ENCODE assay signal across 24 cellular contexts in the genomic region with DNA sequence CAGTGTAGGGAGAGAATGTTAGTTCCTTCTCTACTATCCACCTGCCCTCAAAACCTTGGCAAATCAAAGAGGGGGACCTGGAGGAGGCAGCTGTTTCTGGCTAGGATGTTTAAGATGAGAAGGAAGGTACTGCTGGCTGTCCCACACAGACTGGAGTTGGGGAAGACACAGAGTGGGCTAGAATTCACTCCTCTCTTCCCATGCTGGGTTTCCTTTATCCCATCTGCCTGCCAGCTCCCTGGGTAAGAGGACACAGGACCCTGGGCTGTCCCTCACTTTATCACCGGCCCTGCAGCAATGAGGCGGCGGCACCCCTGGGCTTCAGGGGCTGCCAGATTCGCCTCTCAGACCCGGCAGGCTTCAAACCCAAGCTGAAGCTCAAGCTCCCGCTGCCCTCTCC.
DNase-seq lines count a peak whose midpoint lies in the region; ATAC-seq and TF ChIP-seq lines count a peak whose summit lies in the region.
"Had no signal": no experiment of that assay in that cellular context is flagged by ENCODE, and none has a peak within 500 bp of the region (broad histone marks: within the 10 kb centered on the region; RNA-seq: fewer than 3 reads in every experiment).

No MANE protein-coding gene starts in this region.

- in situ Hi-C loops in mammary epithelial cell (cut with MboI; ENCODE audit: low sequenced_read_pairs in 2 of 2) = loop anchor here in 1 of 2 donors (25.0 kb wide), 1 partner anchor 357 kb away; no protein-coding TSS in a partner anchor
- in situ Hi-C loops in ACHN (cut with HindIII; ENCODE audit: low pct_ligation_motif_present, low pct_unique_long_range_greater_than_20kb, low sequenced_read_pairs) = no loop called here

- H3K4me1 ChIP-seq in breast epithelium (peaks cover 5 to 16% of the 10 kb centered on the region in 2 donors), mammary epithelial cell (ENCODE audit: insufficient read depth, low read length) (peaks cover 13% of the 10 kb centered on the region), subcutaneous abdominal adipose tissue (ENCODE audit: control insufficient read depth in 5 of 5, insufficient read depth in 5 of 5, low read length in 5 of 5) (peaks cover 8 to 33% (median 27%) of the 10 kb centered on the region in 5 donors)

- intact Hi-C loops in breast epithelium (cut with DNase I; ENCODE audit: low total_unique reads) = no loop called here
- intact Hi-C loops in mammary epithelial cell (cut with micrococcal nuclease) = no loop called here

- 98% methylated on average over 6 of the region's 6 CpGs for WGBS in mammary epithelial cell (ENCODE audit: low coverage, missing lambda C conversion rate)

- H3K36me3 Mint-ChIP-seq in T-helper 17 cell (ENCODE audit: low read depth) (peaks cover 10% of the 10 kb centered on the region), memory B cell (peaks cover 40% of the 10 kb centered on the region)

- H3K9ac ChIP-seq in mammary epithelial cell (ENCODE audit: insufficient read depth, low read length) (no peak overlapping the region), subcutaneous abdominal adipose tissue (ENCODE audit: low read length in 5 of 5) (peak overlapping the region in 1 of 5 donors; percentile 21)

- H3K4me3 Mint-ChIP-seq in T-helper 17 cell (no peak overlapping the region), memory B cell (no peak overlapping the region)
- H3K4me3 Mint-ChIP-seq: CD4-positive, alpha-beta memory T cell; GM23338 had no signal

- peaks cover 6% of the 10 kb centered on the region for H3K9me3 Mint-ChIP-seq in memory B cell
- H3K9me3 Mint-ChIP-seq: GM23338 had no signal

- H3K27ac ChIP-seq in breast epithelium = peak overlapping the region; percentile 8 to 33
- H3K27ac ChIP-seq in mammary epithelial cell (ENCODE audit: insufficient read depth, low read depth, low read length) = no peak overlapping the region
- peak overlapping the region; percentile 54 for H3K27ac ChIP-seq in subcutaneous abdominal adipose tissue (ENCODE audit: low read depth, low read length)

- CTCF ChIA-PET in mammary epithelial cell (lab: Charles Lee; ENCODE audit: low non-redundant PET) = no interaction called here

- H3K27me3 ChIP-seq in breast epithelium (no peaks in the 10 kb centered on the region), mammary epithelial cell (ENCODE audit: insufficient read depth, low read length) (no peaks in the 10 kb centered on the region), subcutaneous abdominal adipose tissue (ENCODE audit: control insufficient read depth in 5 of 5, insufficient read depth in 4 of 5, low read length in 5 of 5) (no peaks in the 10 kb centered on the region)
- H3K27me3 ChIP-seq: MG63 had no signal

- no TSS peak for BruUV-seq in mammary epithelial cell (replicated peaks; lab: Mats Ljungman, UMichigan)

- H3K4me2 ChIP-seq in mammary epithelial cell (ENCODE audit: insufficient read depth, low read depth, low read length) = no peak overlapping the region
- H3K4me2 ChIP-seq: GM23338 had no signal

- H2AFZ ChIP-seq in mammary epithelial cell (ENCODE audit: low read depth, low read length) = no peak overlapping the region
- H2AFZ ChIP-seq: GM23338 had no signal

- TF ChIP-seq CTCF in breast epithelium (IDR thresholded peaks at IDR 0.05) (no peak), mammary epithelial cell (conservative IDR thresholded peaks at IDR 0.05 in 1 of 2, IDR thresholded peaks at IDR 0.05 in 1 of 2; ENCODE audit: extremely low read depth in 1 of 2, insufficient read depth in 1 of 2, low read depth in 1 of 2, low read length in 2 of 2) (no peak)

- peaks cover 4% of the 10 kb centered on the region for H3K4me1 Mint-ChIP-seq in T-helper 17 cell
- H3K4me1 Mint-ChIP-seq in memory B cell = peaks cover 12% of the 10 kb centered on the region
- H3K4me1 Mint-ChIP-seq: GM23338 had no signal

- H3K9me3 ChIP-seq in breast epithelium = no peaks in the 10 kb centered on the region
- no peaks in the 10 kb centered on the region for H3K9me3 ChIP-seq in mammary epithelial cell (replicated peaks; ENCODE audit: insufficient read depth, low read length)
- no peaks in the 10 kb centered on the region for H3K9me3 ChIP-seq in T-helper 17 cell (ENCODE audit: control insufficient read depth, low read length, poor library complexity, severe bottlenecking)
- H3K9me3 ChIP-seq in subcutaneous abdominal adipose tissue (ENCODE audit: control insufficient read depth in 5 of 5, low read length in 5 of 5) = peaks cover 0 to 8% (median 4%) of the 10 kb centered on the region in 5 donors

- H3K27ac Mint-ChIP-seq in T-helper 17 cell (peak overlapping the region; percentile 51), memory B cell (peak overlapping the region; percentile 80)
- H3K27ac Mint-ChIP-seq: GM23338 had no signal

- no peaks in the 10 kb centered on the region for H3K27me3 Mint-ChIP-seq in T-helper 17 cell
- H3K27me3 Mint-ChIP-seq in memory B cell = no peaks in the 10 kb centered on the region
- H3K27me3 Mint-ChIP-seq: CD4-positive, alpha-beta memory T cell had no signal

- H3K79me2 ChIP-seq in mammary epithelial cell (ENCODE audit: insufficient read depth, low read length) = no peaks in the 10 kb centered on the region

- H3K36me3 ChIP-seq in breast epithelium (no peaks in the 10 kb centered on the region), mammary epithelial cell (ENCODE audit: insufficient read depth, low read length) (peaks cover 5% of the 10 kb centered on the region), subcutaneous abdominal adipose tissue (ENCODE audit: control insufficient read depth in 5 of 5, insufficient read depth in 5 of 5, low read length in 5 of 5) (peaks cover 19 to 32% (median 26%) of the 10 kb centered on the region in 5 donors)

- H3K4me3 ChIP-seq in breast epithelium = no peak overlapping the region
- no peak overlapping the region for H3K4me3 ChIP-seq in mammary epithelial cell (replicated peaks in 1 of 3; ENCODE audit: insufficient read depth in 1 of 3, low read depth in 2 of 3, low read length in 3 of 3)
- H3K4me3 ChIP-seq in subcutaneous abdominal adipose tissue (ENCODE audit: low read depth in 1 of 5, low read length in 5 of 5) = no peak overlapping the region
- H3K4me3 ChIP-seq: GM12878, GM23338, MG63 had no signal

- dilution Hi-C loops in mammary epithelial cell (cut with HindIII; ENCODE audit: low sequenced_read_pairs) = no loop called here

- no peak for DNase-seq in breast epithelium (ENCODE audit: low spot score in 2 of 2)
- no peak for DNase-seq in mammary epithelial cell
- DNase-seq in T-helper 17 cell = no peak
- no peak for DNase-seq in memory B cell (ENCODE audit: low spot score in 2 of 2)
- no peak for DNase-seq in GM19240 (ENCODE audit: insufficient read length, low spot score)
- DNase-seq in ACHN = no peak
- DNase-seq in SK-N-DZ (ENCODE audit: low spot score) = no peak
- DNase-seq: 8988T; CD4-positive, alpha-beta memory T cell; DMS53; EL; HCEC 1CT; IMR-90; Kasumi-1; MG63; NCI-H1048; NCI-H146; NCI-H2029 treated with DMSO at 0.1 percent for 48 hours; NCI-H2171; NCI-H69 had no signal

- no peak for TF ChIP-seq POLR2A in breast epithelium (IDR thresholded peaks at IDR 0.05)

- no peaks in the 10 kb centered on the region for H4K20me1 ChIP-seq in mammary epithelial cell (ENCODE audit: insufficient read depth, low read length)

- no peak for ATAC-seq in T-helper 17 cell
- ATAC-seq in memory B cell (ENCODE audit: low read depth) = no peak
- ATAC-seq: GM12878, GM23338, Panc1 had no signal
